Comparison of ENCODE assay signal across 1 cellular context in the genomic region with DNA sequence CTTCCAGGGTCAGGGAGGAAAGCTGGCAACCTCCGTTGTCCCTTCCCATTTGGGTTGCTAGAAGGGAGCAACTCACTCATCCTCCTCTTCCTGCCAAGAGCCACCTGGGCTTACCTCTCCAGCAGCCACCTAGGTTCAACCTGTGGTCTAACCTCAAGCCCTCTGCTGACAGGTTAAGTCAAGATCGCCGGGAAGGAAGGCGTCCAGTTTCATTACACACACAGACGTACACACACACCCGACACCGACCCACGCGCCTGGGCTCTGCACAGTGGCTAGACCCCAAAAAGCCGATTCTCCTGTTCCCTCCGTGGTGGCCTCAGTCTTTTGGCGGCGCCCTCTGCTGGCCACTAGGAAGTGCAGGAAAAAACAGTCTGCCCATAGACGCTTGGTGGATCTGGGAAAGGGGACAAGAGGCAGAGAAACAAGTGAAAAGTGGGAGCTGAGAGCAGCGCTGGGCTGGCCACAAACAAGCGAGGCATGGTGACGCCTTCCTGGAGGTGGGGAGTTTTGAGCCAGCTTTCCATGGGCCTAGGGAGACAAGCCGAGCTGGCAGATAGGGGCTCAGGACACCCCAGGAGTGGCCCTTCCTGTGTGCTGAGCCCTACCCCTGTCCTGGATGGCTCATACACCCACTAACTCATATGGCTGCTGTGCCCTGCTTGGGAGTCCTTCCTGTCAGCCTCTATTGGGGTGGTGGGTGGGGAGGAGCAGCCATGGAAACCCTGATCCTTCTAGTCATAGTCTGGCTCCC.
A peak's percentile ranks its signal among the peaks of the same experiment; 100 is the strongest.
TF ChIP-seq lines count a peak whose summit lies in the region.

No MANE protein-coding gene starts in this region.

TF ChIP-seq in K562, 482 proteins besides CTCF, POLR2A, EP300 and RAD21 (continued from another document and continues in another):
- TF ChIP-seq, protein P1, sequence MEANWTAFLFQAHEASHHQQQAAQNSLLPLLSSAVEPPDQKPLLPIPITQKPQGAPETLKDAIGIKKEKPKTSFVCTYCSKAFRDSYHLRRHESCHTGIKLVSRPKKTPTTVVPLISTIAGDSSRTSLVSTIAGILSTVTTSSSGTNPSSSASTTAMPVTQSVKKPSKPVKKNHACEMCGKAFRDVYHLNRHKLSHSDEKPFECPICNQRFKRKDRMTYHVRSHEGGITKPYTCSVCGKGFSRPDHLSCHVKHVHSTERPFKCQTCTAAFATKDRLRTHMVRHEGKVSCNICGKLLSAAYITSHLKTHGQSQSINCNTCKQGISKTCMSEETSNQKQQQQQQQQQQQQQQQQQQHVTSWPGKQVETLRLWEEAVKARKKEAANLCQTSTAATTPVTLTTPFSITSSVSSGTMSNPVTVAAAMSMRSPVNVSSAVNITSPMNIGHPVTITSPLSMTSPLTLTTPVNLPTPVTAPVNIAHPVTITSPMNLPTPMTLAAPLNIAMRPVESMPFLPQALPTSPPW (CRISPR knock-in tag; IDR thresholded peaks at IDR 0.05), result 0 out of 2 replicates have a peak, but pooled peaks have one; percentile 23
- TF ChIP-seq FOXP1 (CRISPR knock-in tag; IDR thresholded peaks at IDR 0.05) (peak; percentile 76), KHSRP (IDR thresholded peaks at IDR 0.05) (no peak), ATF7 (IDR thresholded peaks at IDR 0.05) (peak; percentile 42; the same call in 1 of the 2 replicates), HMBOX1 (IDR thresholded peaks at IDR 0.05) (no peak), IRF1 (CRISPR knock-in tag; IDR thresholded peaks at IDR 0.05; ENCODE audit: borderline replicate concordance) (no peak), ARHGAP35 (IDR thresholded peaks at IDR 0.05; ENCODE audit: partially characterized antibody) (no peak), ZNF146 (CRISPR knock-in tag; IDR thresholded peaks at IDR 0.05; ENCODE audit: unreplicated experiment) (no peak), TSC22D4 (tag; IDR thresholded peaks at IDR 0.05) (no peak), GATA2 (CRISPR knock-in tag; IDR thresholded peaks at IDR 0.05) (no peak), ZNF253 (CRISPR knock-in tag; conservative IDR thresholded peaks at IDR 0.05) (no peak), CHD7 (IDR thresholded peaks at IDR 0.05; ENCODE audit: low read depth, low read length) (no peak), DACH1 (IDR thresholded peaks at IDR 0.05; ENCODE audit: partially characterized antibody) (no peak), MYC (IDR thresholded peaks at IDR 0.05; ENCODE audit: low read depth, low read length) (peak; percentile 74), MYC (CRISPR knock-in tag; IDR thresholded peaks at IDR 0.05; ENCODE audit: borderline replicate concordance, low read depth) (no peak), SRSF9 (IDR thresholded peaks at IDR 0.05; ENCODE audit: borderline replicate concordance, low read depth, low read length) (no peak), ZFX (CRISPR knock-in tag; IDR thresholded peaks at IDR 0.05) (no peak), SP1 (CRISPR knock-in tag; IDR thresholded peaks at IDR 0.05) (peak; percentile 62), RNF2 (IDR thresholded peaks at IDR 0.05) (no peak), SMAD4 (CRISPR knock-in tag; conservative IDR thresholded peaks at IDR 0.05) (peak; percentile 81), POU5F1 (IDR thresholded peaks at IDR 0.05; ENCODE audit: borderline replicate concordance, low read depth, low read length, partially characterized antibody) (no peak), NFIX (CRISPR knock-in tag; IDR thresholded peaks at IDR 0.05; ENCODE audit: low read depth) (no peak), KAT2B (IDR thresholded peaks at IDR 0.05; ENCODE audit: low read depth, low read length) (no peak), NR2C2 (CRISPR knock-in tag; IDR thresholded peaks at IDR 0.05) (peak; percentile 62; the same call in 1 of the 2 replicates), NR2C2 (tag; IDR thresholded peaks at IDR 0.05) (no peak), ZNF444 (CRISPR knock-in tag; IDR thresholded peaks at IDR 0.05) (no peak), DPF2 (IDR thresholded peaks at IDR 0.05) (no peak; the same call in 1 of the 2 replicates), LEF1 (IDR thresholded peaks at IDR 0.05) (no peak), ZNF263 (CRISPR knock-in tag; IDR thresholded peaks at IDR 0.05; ENCODE audit: borderline replicate concordance) (0 out of 2 replicates have a peak, but pooled peaks have one; percentile 51), DNMT1 (IDR thresholded peaks at IDR 0.05) (no peak), AFF1 (IDR thresholded peaks at IDR 0.05; ENCODE audit: low read depth in 1 of 2, partially characterized antibody in 2 of 2) (peak; percentile 37 to 52), MIER1 (IDR thresholded peaks at IDR 0.05; ENCODE audit: low read depth) (no peak), MCM2 (IDR thresholded peaks at IDR 0.05; ENCODE audit: low read depth) (no peak), NCOA6 (IDR thresholded peaks at IDR 0.05) (no peak)
- TF ChIP-seq, protein P2, sequence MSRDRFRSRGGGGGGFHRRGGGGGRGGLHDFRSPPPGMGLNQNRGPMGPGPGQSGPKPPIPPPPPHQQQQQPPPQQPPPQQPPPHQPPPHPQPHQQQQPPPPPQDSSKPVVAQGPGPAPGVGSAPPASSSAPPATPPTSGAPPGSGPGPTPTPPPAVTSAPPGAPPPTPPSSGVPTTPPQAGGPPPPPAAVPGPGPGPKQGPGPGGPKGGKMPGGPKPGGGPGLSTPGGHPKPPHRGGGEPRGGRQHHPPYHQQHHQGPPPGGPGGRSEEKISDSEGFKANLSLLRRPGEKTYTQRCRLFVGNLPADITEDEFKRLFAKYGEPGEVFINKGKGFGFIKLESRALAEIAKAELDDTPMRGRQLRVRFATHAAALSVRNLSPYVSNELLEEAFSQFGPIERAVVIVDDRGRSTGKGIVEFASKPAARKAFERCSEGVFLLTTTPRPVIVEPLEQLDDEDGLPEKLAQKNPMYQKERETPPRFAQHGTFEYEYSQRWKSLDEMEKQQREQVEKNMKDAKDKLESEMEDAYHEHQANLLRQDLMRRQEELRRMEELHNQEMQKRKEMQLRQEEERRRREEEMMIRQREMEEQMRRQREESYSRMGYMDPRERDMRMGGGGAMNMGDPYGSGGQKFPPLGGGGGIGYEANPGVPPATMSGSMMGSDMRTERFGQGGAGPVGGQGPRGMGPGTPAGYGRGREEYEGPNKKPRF (IDR thresholded peaks at IDR 0.05; ENCODE audit: low read depth, low read length), result no peak
